ENCODE assay signal across 20 cellular contexts in genomic region chr10:4678951-4679671, GRCh38.
DNase-seq lines count a peak whose midpoint lies in the region; ATAC-seq and TF ChIP-seq lines count a peak whose summit lies in the region.
"Had no signal": no experiment of that assay in that cellular context is flagged by ENCODE, and none has a peak within 500 bp of the region (broad histone marks: within the 10 kb centered on the region; RNA-seq: fewer than 3 reads in every experiment).

No MANE protein-coding gene starts in this region.

- H3K36me3 Mint-ChIP-seq in T-helper 17 cell (ENCODE audit: low read depth) = peaks cover 3% of the 10 kb centered on the region
- H3K36me3 Mint-ChIP-seq: activated naive CD4-positive, alpha-beta T cell treated with anti-CD3 and anti-CD28 coated beads, Interleukin-2, amount 10 ng/mL, durations not matched to agents 7 days and 5 days; brain; CD14-positive monocyte had no signal

- peaks cover 56% of the 10 kb centered on the region for H3K27me3 Mint-ChIP-seq in T-helper 17 cell
- H3K27me3 Mint-ChIP-seq: brain had no signal

- no peaks in the 10 kb centered on the region for H3K36me3 ChIP-seq in right atrium auricular region
- H3K36me3 ChIP-seq in muscle layer of duodenum (ENCODE audit: control insufficient read depth in 1 of 2, insufficient read depth in 2 of 2, low read length in 2 of 2) = peaks cover 0 to 4% of the 10 kb centered on the region in 2 donors
- no peaks in the 10 kb centered on the region for H3K36me3 ChIP-seq in body of pancreas (replicated peaks in 1 of 2; ENCODE audit: insufficient read depth in 1 of 2, low read depth in 2 of 2)
- H3K36me3 ChIP-seq: spleen, thyroid gland had no signal

- H3K4me1 Mint-ChIP-seq in T-helper 17 cell = no peaks in the 10 kb centered on the region
- H3K4me1 Mint-ChIP-seq: activated naive CD4-positive, alpha-beta T cell treated with anti-CD3 and anti-CD28 coated beads, Interleukin-2, amount 10 ng/mL, durations not matched to agents 7 days and 5 days; brain; CD14-positive monocyte had no signal

- TF ChIP-seq POLR2A in body of pancreas (IDR thresholded peaks at IDR 0.05) = no peak

- intact Hi-C loops in cardiac septum (cut with DNase I) = no loop called here
- intact Hi-C loops in body of pancreas (cut with DNase I) = no loop called here

- WGBS in body of pancreas, 2 donors = 62 to 65% methylated on average over 11 of the region's 11 CpGs

- H3K4me3 Mint-ChIP-seq in T-helper 17 cell = no peak overlapping the region
- H3K4me3 Mint-ChIP-seq: activated naive CD4-positive, alpha-beta T cell treated with anti-CD3 and anti-CD28 coated beads, Interleukin-2, amount 10 ng/mL, durations not matched to agents 7 days and 5 days; activated T-cell treated with anti-CD3 and anti-CD28 coated beads, Interleukin-2, amount 50 U/mL, for 24 hours; brain; CD14-positive monocyte had no signal

- H3K27ac Mint-ChIP-seq in T-helper 17 cell = no peak overlapping the region
- H3K27ac Mint-ChIP-seq: activated naive CD4-positive, alpha-beta T cell treated with anti-CD3 and anti-CD28 coated beads, Interleukin-2, amount 10 ng/mL, durations not matched to agents 7 days and 5 days; activated T-cell treated with anti-CD3 and anti-CD28 coated beads, Interleukin-2, amount 50 U/mL, for 24 hours; CD14-positive monocyte had no signal

- no peak for TF ChIP-seq CTCF in right atrium auricular region (IDR thresholded peaks at IDR 0.05)
- no peak for TF ChIP-seq CTCF in coronary artery (IDR thresholded peaks at IDR 0.05)
- TF ChIP-seq CTCF in body of pancreas (IDR thresholded peaks at IDR 0.05) = no peak

- no peaks in the 10 kb centered on the region for H3K27me3 ChIP-seq in right atrium auricular region
- no peaks in the 10 kb centered on the region for H3K27me3 ChIP-seq in muscle layer of duodenum (ENCODE audit: low read depth, low read length)
- no peaks in the 10 kb centered on the region for H3K27me3 ChIP-seq in body of pancreas
- H3K27me3 ChIP-seq: spleen, thyroid gland had no signal

- H3K4me3 ChIP-seq in right atrium auricular region = no peak overlapping the region
- no peak overlapping the region for H3K4me3 ChIP-seq in coronary artery
- H3K4me3 ChIP-seq in muscle layer of duodenum (ENCODE audit: low read depth in 1 of 2, low read length in 2 of 2) = no peak overlapping the region
- H3K4me3 ChIP-seq in body of pancreas = no peak overlapping the region
- H3K4me3 ChIP-seq: dorsolateral prefrontal cortex, spleen, thyroid gland had no signal

- H3K9me3 ChIP-seq in right atrium auricular region = no peaks in the 10 kb centered on the region
- no peaks in the 10 kb centered on the region for H3K9me3 ChIP-seq in muscle layer of duodenum (ENCODE audit: control insufficient read depth in 1 of 2, low read length in 2 of 2)
- H3K9me3 ChIP-seq in body of pancreas = no peaks in the 10 kb centered on the region
- H3K9me3 ChIP-seq in T-helper 17 cell (ENCODE audit: control insufficient read depth, low read length, poor library complexity, severe bottlenecking) = no peaks in the 10 kb centered on the region
- H3K9me3 ChIP-seq: spleen, thyroid gland had no signal

- ATAC-seq in body of pancreas (no peak), T-helper 17 cell (no peak)

- H3K27ac ChIP-seq in right atrium auricular region = peak overlapping the region; percentile 19 to 65
- H3K27ac ChIP-seq in coronary artery = peak overlapping the region; percentile 83 to 90
- H3K27ac ChIP-seq in muscle layer of duodenum (ENCODE audit: low read length) = peak overlapping the region; percentile 42
- peak overlapping the region in 1 of 4 donors; percentile 62 for H3K27ac ChIP-seq in body of pancreas
- H3K27ac ChIP-seq: dorsolateral prefrontal cortex, thyroid gland had no signal

- H3K4me1 ChIP-seq in right atrium auricular region (peaks cover 0 to 8% of the 10 kb centered on the region in 2 donors), muscle layer of duodenum (ENCODE audit: control insufficient read depth in 1 of 2, insufficient read depth in 2 of 2, low read length in 2 of 2) (peaks cover 0 to under 1% of the 10 kb centered on the region in 2 donors), body of pancreas (peaks cover 18% of the 10 kb centered on the region)
- H3K4me1 ChIP-seq: spleen, thyroid gland had no signal

- DNase-seq in right atrium auricular region (ENCODE audit: low spot score) = no peak
- DNase-seq in cardiac septum (ENCODE audit: low spot score) = no peak
- no peak for DNase-seq in coronary artery (ENCODE audit: low spot score)
- DNase-seq in NOMO-1 (lab: John Stamatoyannopoulos, UW; ENCODE audit: unreplicated experiment in 2 of 2) = no peak
- no peak for DNase-seq in body of pancreas
- no peak for DNase-seq in hippocampal formation (lab: John Stamatoyannopoulos, UW)
- DNase-seq in T-helper 17 cell = no peak
- DNase-seq: activated CD4-positive, alpha-beta T cell treated with anti-CD3 and anti-CD28 coated beads, Interleukin-2, amount 50 U/mL, for 48 hours; activated naive CD4-positive, alpha-beta T cell treated with anti-CD3 and anti-CD28 coated beads, Interleukin-2, amount 10 ng/mL, durations not matched to agents 7 days and 5 days; activated T-cell treated with anti-CD3 and anti-CD28 coated beads, Interleukin-2, amount 50 U/mL, for 24 hours; dorsolateral prefrontal cortex; GOT3; Kasumi-1; left cardiac atrium; NCI-H2171; spleen; thyroid gland had no signal
